ENCODE assay signal across 1 cellular context in the genomic region with DNA sequence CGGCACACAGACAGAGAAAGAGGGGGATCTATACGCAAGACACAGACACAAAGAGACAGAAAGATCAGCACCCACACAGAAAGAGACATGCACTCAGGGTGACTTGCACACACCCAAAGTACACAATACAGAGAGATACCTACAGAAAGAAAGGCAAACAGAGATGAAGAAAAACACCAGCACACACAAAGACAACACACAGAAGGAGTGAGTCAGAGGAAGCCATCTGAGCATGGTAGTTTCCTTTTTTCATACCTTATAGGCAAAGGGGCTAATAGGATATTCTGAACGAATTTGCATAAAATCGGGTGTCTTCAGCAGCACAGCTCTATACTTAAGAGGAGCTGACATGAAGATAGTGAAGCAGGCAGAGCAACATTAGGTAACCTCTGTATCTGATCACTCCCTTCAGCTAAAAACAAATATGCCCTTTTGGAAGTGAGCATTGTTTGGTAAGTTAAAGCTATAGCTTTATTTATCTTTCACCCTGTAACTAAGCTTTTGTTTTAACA.
TF ChIP-seq lines count a peak whose summit lies in the region.

No MANE protein-coding gene starts in this region.

TF ChIP-seq in HepG2, 621 proteins besides CTCF, POLR2A, EP300 and RAD21 (continued from another document and continues in another):
- TF ChIP-seq, protein P1, sequence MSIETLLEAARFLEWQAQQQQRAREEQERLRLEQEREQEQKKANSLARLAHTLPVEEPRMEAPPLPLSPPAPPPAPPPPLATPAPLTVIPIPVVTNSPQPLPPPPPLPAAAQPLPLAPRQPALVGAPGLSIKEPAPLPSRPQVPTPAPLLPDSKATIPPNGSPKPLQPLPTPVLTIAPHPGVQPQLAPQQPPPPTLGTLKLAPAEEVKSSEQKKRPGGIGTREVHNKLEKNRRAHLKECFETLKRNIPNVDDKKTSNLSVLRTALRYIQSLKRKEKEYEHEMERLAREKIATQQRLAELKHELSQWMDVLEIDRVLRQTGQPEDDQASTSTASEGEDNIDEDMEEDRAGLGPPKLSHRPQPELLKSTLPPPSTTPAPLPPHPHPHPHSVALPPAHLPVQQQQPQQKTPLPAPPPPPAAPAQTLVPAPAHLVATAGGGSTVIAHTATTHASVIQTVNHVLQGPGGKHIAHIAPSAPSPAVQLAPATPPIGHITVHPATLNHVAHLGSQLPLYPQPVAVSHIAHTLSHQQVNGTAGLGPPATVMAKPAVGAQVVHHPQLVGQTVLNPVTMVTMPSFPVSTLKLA (IDR thresholded peaks at IDR 0.05), result no peak
- TF ChIP-seq ATF7 (IDR thresholded peaks at IDR 0.05) (no peak), ATF7 (CRISPR knock-in tag; IDR thresholded peaks at IDR 0.05) (no peak), GPN1 (CRISPR knock-in tag; IDR thresholded peaks at IDR 0.05; ENCODE audit: borderline replicate concordance) (no peak), NFYC (CRISPR knock-in tag; IDR thresholded peaks at IDR 0.05) (no peak), ZNF720 (CRISPR knock-in tag; IDR thresholded peaks at IDR 0.05) (no peak), ZNF510 (CRISPR knock-in tag; IDR thresholded peaks at IDR 0.05; ENCODE audit: low read depth) (no peak), ZNF354B (CRISPR knock-in tag; IDR thresholded peaks at IDR 0.05) (no peak), CEBPG (CRISPR knock-in tag; IDR thresholded peaks at IDR 0.05) (peak; percentile 36; the same call in 1 of the 2 replicates), MAF1 (CRISPR knock-in tag; IDR thresholded peaks at IDR 0.05; ENCODE audit: borderline replicate concordance) (no peak), BORCS8-MEF2B (CRISPR knock-in tag; IDR thresholded peaks at IDR 0.05) (no peak), CAMTA2 (CRISPR knock-in tag; IDR thresholded peaks at IDR 0.05; ENCODE audit: borderline replicate concordance) (no peak), ZFP90 (CRISPR knock-in tag; IDR thresholded peaks at IDR 0.05; ENCODE audit: borderline replicate concordance) (no peak), ZKSCAN8 (CRISPR knock-in tag; IDR thresholded peaks at IDR 0.05; ENCODE audit: borderline replicate concordance) (0 out of 2 replicates have a peak, but pooled peaks have one; percentile 23), ERF (CRISPR knock-in tag; IDR thresholded peaks at IDR 0.05) (no peak), ZIK1 (CRISPR knock-in tag; IDR thresholded peaks at IDR 0.05; ENCODE audit: borderline replicate concordance, low read depth) (no peak), FOXC1 (CRISPR knock-in tag; IDR thresholded peaks at IDR 0.05; ENCODE audit: borderline replicate concordance) (no peak)
- TF ChIP-seq, protein P2, sequence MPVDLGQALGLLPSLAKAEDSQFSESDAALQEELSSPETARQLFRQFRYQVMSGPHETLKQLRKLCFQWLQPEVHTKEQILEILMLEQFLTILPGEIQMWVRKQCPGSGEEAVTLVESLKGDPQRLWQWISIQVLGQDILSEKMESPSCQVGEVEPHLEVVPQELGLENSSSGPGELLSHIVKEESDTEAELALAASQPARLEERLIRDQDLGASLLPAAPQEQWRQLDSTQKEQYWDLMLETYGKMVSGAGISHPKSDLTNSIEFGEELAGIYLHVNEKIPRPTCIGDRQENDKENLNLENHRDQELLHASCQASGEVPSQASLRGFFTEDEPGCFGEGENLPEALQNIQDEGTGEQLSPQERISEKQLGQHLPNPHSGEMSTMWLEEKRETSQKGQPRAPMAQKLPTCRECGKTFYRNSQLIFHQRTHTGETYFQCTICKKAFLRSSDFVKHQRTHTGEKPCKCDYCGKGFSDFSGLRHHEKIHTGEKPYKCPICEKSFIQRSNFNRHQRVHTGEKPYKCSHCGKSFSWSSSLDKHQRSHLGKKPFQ (CRISPR knock-in tag; IDR thresholded peaks at IDR 0.05; ENCODE audit: insufficient replicate concordance), result no peak
- TF ChIP-seq, protein P3, sequence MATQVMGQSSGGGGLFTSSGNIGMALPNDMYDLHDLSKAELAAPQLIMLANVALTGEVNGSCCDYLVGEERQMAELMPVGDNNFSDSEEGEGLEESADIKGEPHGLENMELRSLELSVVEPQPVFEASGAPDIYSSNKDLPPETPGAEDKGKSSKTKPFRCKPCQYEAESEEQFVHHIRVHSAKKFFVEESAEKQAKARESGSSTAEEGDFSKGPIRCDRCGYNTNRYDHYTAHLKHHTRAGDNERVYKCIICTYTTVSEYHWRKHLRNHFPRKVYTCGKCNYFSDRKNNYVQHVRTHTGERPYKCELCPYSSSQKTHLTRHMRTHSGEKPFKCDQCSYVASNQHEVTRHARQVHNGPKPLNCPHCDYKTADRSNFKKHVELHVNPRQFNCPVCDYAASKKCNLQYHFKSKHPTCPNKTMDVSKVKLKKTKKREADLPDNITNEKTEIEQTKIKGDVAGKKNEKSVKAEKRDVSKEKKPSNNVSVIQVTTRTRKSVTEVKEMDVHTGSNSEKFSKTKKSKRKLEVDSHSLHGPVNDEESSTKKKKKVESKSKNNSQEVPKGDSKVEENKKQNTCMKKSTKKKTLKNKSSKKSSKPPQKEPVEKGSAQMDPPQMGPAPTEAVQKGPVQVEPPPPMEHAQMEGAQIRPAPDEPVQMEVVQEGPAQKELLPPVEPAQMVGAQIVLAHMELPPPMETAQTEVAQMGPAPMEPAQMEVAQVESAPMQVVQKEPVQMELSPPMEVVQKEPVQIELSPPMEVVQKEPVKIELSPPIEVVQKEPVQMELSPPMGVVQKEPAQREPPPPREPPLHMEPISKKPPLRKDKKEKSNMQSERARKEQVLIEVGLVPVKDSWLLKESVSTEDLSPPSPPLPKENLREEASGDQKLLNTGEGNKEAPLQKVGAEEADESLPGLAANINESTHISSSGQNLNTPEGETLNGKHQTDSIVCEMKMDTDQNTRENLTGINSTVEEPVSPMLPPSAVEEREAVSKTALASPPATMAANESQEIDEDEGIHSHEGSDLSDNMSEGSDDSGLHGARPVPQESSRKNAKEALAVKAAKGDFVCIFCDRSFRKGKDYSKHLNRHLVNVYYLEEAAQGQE (IDR thresholded peaks at IDR 0.05; ENCODE audit: borderline replicate concordance in 1 of 2, low read depth in 1 of 2, low read length in 2 of 2), result no peak
- TF ChIP-seq, protein P4, sequence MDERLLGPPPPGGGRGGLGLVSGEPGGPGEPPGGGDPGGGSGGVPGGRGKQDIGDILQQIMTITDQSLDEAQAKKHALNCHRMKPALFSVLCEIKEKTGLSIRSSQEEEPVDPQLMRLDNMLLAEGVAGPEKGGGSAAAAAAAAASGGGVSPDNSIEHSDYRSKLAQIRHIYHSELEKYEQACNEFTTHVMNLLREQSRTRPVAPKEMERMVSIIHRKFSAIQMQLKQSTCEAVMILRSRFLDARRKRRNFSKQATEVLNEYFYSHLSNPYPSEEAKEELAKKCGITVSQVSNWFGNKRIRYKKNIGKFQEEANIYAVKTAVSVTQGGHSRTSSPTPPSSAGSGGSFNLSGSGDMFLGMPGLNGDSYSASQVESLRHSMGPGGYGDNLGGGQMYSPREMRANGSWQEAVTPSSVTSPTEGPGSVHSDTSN (CRISPR knock-in tag; IDR thresholded peaks at IDR 0.05), result no peak
- TF ChIP-seq, protein P5, sequence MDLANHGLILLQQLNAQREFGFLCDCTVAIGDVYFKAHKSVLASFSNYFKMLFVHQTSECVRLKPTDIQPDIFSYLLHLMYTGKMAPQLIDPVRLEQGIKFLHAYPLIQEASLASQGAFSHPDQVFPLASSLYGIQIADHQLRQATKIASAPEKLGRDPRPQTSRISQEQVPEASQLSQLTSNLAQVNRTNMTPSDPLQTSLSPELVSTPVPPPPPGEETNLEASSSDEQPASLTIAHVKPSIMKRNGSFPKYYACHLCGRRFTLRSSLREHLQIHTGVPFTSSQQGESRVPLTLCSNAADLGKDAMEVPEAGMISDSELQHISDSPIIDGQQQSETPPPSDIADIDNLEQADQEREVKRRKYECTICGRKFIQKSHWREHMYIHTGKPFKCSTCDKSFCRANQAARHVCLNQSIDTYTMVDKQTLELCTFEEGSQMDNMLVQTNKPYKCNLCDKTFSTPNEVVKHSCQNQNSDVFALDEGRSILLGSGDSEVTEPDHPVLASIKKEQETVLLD (CRISPR knock-in tag; IDR thresholded peaks at IDR 0.05; ENCODE audit: low read depth), result no peak
- TF ChIP-seq, protein P6, sequence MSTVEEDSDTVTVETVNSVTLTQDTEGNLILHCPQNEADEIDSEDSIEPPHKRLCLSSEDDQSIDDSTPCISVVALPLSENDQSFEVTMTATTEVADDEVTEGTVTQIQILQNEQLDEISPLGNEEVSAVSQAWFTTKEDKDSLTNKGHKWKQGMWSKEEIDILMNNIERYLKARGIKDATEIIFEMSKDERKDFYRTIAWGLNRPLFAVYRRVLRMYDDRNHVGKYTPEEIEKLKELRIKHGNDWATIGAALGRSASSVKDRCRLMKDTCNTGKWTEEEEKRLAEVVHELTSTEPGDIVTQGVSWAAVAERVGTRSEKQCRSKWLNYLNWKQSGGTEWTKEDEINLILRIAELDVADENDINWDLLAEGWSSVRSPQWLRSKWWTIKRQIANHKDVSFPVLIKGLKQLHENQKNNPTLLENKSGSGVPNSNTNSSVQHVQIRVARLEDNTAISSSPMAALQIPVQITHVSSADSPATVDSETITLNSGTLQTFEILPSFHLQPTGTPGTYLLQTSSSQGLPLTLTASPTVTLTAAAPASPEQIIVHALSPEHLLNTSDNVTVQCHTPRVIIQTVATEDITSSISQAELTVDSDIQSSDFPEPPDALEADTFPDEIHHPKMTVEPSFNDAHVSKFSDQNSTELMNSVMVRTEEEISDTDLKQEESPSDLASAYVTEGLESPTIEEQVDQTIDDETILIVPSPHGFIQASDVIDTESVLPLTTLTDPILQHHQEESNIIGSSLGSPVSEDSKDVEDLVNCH (CRISPR knock-in tag; IDR thresholded peaks at IDR 0.05), result no peak
- TF ChIP-seq, protein P7, sequence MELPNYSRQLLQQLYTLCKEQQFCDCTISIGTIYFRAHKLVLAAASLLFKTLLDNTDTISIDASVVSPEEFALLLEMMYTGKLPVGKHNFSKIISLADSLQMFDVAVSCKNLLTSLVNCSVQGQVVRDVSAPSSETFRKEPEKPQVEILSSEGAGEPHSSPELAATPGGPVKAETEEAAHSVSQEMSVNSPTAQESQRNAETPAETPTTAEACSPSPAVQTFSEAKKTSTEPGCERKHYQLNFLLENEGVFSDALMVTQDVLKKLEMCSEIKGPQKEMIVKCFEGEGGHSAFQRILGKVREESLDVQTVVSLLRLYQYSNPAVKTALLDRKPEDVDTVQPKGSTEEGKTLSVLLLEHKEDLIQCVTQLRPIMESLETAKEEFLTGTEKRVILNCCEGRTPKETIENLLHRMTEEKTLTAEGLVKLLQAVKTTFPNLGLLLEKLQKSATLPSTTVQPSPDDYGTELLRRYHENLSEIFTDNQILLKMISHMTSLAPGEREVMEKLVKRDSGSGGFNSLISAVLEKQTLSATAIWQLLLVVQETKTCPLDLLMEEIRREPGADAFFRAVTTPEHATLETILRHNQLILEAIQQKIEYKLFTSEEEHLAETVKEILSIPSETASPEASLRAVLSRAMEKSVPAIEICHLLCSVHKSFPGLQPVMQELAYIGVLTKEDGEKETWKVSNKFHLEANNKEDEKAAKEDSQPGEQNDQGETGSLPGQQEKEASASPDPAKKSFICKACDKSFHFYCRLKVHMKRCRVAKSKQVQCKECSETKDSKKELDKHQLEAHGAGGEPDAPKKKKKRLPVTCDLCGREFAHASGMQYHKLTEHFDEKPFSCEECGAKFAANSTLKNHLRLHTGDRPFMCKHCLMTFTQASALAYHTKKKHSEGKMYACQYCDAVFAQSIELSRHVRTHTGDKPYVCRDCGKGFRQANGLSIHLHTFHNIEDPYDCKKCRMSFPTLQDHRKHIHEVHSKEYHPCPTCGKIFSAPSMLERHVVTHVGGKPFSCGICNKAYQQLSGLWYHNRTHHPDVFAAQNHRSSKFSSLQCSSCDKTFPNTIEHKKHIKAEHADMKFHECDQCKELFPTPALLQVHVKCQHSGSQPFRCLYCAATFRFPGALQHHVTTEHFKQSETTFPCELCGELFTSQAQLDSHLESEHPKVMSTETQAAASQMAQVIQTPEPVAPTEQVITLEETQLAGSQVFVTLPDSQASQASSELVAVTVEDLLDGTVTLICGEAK (IDR thresholded peaks at IDR 0.05), result no peak
- TF ChIP-seq, protein P7 (CRISPR knock-in tag; IDR thresholded peaks at IDR 0.05), result no peak
- TF ChIP-seq, protein P8, sequence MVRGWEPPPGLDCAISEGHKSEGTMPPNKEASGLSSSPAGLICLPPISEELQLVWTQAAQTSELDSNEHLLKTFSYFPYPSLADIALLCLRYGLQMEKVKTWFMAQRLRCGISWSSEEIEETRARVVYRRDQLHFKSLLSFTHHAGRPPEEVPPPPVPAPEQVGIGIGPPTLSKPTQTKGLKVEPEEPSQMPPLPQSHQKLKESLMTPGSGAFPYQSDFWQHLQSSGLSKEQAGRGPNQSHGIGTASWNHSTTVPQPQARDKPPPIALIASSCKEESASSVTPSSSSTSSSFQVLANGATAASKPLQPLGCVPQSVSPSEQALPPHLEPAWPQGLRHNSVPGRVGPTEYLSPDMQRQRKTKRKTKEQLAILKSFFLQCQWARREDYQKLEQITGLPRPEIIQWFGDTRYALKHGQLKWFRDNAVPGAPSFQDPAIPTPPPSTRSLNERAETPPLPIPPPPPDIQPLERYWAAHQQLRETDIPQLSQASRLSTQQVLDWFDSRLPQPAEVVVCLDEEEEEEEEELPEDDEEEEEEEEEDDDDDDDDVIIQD (CRISPR knock-in tag; IDR thresholded peaks at IDR 0.05; ENCODE audit: low read depth), result peak; percentile 40; the same call in 1 of the 2 replicates
- TF ChIP-seq, protein P9, sequence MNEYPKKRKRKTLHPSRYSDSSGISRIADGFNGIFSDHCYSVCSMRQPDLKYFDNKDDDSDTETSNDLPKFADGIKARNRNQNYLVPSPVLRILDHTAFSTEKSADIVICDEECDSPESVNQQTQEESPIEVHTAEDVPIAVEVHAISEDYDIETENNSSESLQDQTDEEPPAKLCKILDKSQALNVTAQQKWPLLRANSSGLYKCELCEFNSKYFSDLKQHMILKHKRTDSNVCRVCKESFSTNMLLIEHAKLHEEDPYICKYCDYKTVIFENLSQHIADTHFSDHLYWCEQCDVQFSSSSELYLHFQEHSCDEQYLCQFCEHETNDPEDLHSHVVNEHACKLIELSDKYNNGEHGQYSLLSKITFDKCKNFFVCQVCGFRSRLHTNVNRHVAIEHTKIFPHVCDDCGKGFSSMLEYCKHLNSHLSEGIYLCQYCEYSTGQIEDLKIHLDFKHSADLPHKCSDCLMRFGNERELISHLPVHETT (CRISPR knock-in tag; conservative IDR thresholded peaks at IDR 0.05), result no peak
